25 cellular contexts compared by ENCODE assay signal in the genomic region with DNA sequence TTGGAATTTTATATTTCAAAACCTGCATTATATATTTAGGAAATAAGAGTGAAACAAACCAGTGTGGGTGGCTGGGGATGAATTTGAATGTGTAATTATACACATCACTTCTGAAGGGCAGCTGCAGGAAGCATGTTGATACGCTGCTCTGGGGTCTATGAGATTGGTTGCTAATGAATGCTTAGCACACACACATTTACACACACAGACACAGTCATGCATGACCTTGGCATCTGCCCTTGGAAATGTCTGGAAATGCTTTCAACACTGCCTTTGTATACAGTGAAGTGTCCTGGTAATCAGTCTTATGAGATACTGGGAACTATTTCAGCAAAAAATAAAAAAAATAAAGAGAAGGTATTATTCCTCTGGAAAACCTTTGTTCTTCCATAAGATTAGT.
A peak's percentile ranks its signal among the peaks of the same experiment; 100 is the strongest.
DNase-seq lines count a peak whose midpoint lies in the region; ATAC-seq and TF ChIP-seq lines count a peak whose summit lies in the region.
"Had no signal": no experiment of that assay in that cellular context is flagged by ENCODE, and none has a peak within 500 bp of the region (broad histone marks: within the 10 kb centered on the region; RNA-seq: fewer than 3 reads in every experiment).

No MANE protein-coding gene starts in this region.

- H3K9me3 ChIP-seq in endodermal cell (ENCODE audit: control insufficient read depth, low read length) = no peaks in the 10 kb centered on the region
- H3K9me3 ChIP-seq: left lung, neutrophil, SJCRH30, testis had no signal

- no peaks in the 10 kb centered on the region for H3K9me3 Mint-ChIP-seq in endodermal cell
- no peaks in the 10 kb centered on the region for H3K9me3 Mint-ChIP-seq in WTC11
- H3K9me3 Mint-ChIP-seq: activated naive CD4-positive, alpha-beta T cell treated with anti-CD3 and anti-CD28 coated beads for 36 hours; activated T-helper 1 cell treated with anti-CD3 and anti-CD28 coated beads, Interleukin-12 subunit alpha, Interleukin-12 subunit beta, Interleukin-2, Interleukin-4 antibody, amounts not matched to agents 30 ng/mL and 10 ng/mL and 1 ng/mL, durations not matched to agents 14 hours and 24 hours and 36 hours had no signal

- H3K36me3 Mint-ChIP-seq in endodermal cell (ENCODE audit: low read depth) (no peaks in the 10 kb centered on the region), WTC11 (no peaks in the 10 kb centered on the region)
- H3K36me3 Mint-ChIP-seq: immature natural killer cell had no signal

- H3K4me1 Mint-ChIP-seq in endodermal cell (peaks cover 25% of the 10 kb centered on the region), WTC11 (peaks cover 13% of the 10 kb centered on the region)
- H3K4me1 Mint-ChIP-seq: immature natural killer cell had no signal

- H3K27ac Mint-ChIP-seq in endodermal cell = no peak overlapping the region
- H3K27ac Mint-ChIP-seq in WTC11 = no peak overlapping the region
- H3K27ac Mint-ChIP-seq: activated naive CD4-positive, alpha-beta T cell treated with anti-CD3 and anti-CD28 coated beads for 36 hours; activated T-helper 1 cell treated with anti-CD3 and anti-CD28 coated beads, Interleukin-12 subunit alpha, Interleukin-12 subunit beta, Interleukin-2, Interleukin-4 antibody, amounts not matched to agents 30 ng/mL and 10 ng/mL and 1 ng/mL, durations not matched to agents 14 hours and 24 hours and 36 hours; immature natural killer cell had no signal

- H3K4me3 Mint-ChIP-seq in endodermal cell (no peak overlapping the region), WTC11 (no peak overlapping the region)
- H3K4me3 Mint-ChIP-seq: activated naive CD4-positive, alpha-beta T cell treated with anti-CD3 and anti-CD28 coated beads for 36 hours; activated T-helper 1 cell treated with anti-CD3 and anti-CD28 coated beads, Interleukin-12 subunit alpha, Interleukin-12 subunit beta, Interleukin-2, Interleukin-4 antibody, amounts not matched to agents 30 ng/mL and 10 ng/mL and 1 ng/mL, durations not matched to agents 14 hours and 24 hours and 36 hours; immature natural killer cell had no signal

- H3K27me3 ChIP-seq in endodermal cell (ENCODE audit: control insufficient read depth, insufficient read depth, low read length, poor library complexity, severe bottlenecking) = no peaks in the 10 kb centered on the region
- H3K27me3 ChIP-seq: testis had no signal

- H3K4me1 ChIP-seq in endodermal cell (ENCODE audit: control insufficient read depth, insufficient read depth, low read length) = peaks cover 6% of the 10 kb centered on the region
- H3K4me1 ChIP-seq: left lung, SJCRH30 had no signal

- DNase-seq in DMS79 treated with DMSO at 0.1 percent for 48 hours (lab: John Stamatoyannopoulos, UW) (peak; percentile 77), NCI-H128 (lab: John Stamatoyannopoulos, UW; ENCODE audit: unreplicated experiment) (peak; percentile 36), NCI-H345 (lab: John Stamatoyannopoulos, UW) (peak; percentile 73), endodermal cell (no peak), AML-193 (lab: John Stamatoyannopoulos, UW) (no peak), WTC11 (ENCODE audit: low spot score) (no peak), RPMI8226 (no peak)
- DNase-seq: activated CD4-positive, alpha-beta T cell treated with anti-CD3 and anti-CD28 coated beads, Interleukin-2, amount 50 U/mL, for 4 hours; activated naive CD4-positive, alpha-beta T cell treated with anti-CD3 and anti-CD28 coated beads for 36 hours; amniotic stem cell; Calu3; GOT3; hypothalamus; immature natural killer cell; Kasumi-1; left lung; MV-4-11; NCI-H510A treated with DMSO at 0.1 percent for 48 hours; SJCRH30; stimulated activated naive CD4-positive, alpha-beta T cell treated with Interleukin-2 at 50 U/mL for 16 hours; testis had no signal

- no peak overlapping the region for H3K4me3 ChIP-seq in endodermal cell (ENCODE audit: low read length)
- H3K4me3 ChIP-seq: left lung, SJCRH30, testis had no signal

- TF ChIP-seq CTCF in endodermal cell (conservative IDR thresholded peaks at IDR 0.05) (no peak), WTC11 (IDR thresholded peaks at IDR 0.05) (no peak)

- WGBS in endodermal cell (ENCODE audit: insufficient coverage in 1 of 2, insufficient read length in 1 of 2), 2 experiments = 90% methylated on average over 1 of the region's 1 CpG; no CpG with 5 or more reads in 1 of the 2 experiments

- no peak overlapping the region for H3K9ac ChIP-seq in endodermal cell (ENCODE audit: extremely low read depth, low read length, poor library complexity, severe bottlenecking)

- no peak for ATAC-seq in WTC11
- ATAC-seq: HepG2, left lung had no signal

- no peaks in the 10 kb centered on the region for H3K36me3 ChIP-seq in endodermal cell (ENCODE audit: control insufficient read depth, insufficient read depth, low read length)
- H3K36me3 ChIP-seq: left lung, neutrophil, SJCRH30 had no signal

- no peaks in the 10 kb centered on the region for H3K27me3 Mint-ChIP-seq in endodermal cell (ENCODE audit: insufficient read depth)
- no peaks in the 10 kb centered on the region for H3K27me3 Mint-ChIP-seq in WTC11 (ENCODE audit: low read depth)

- POLR2A ChIA-PET in WTC11 (lab: Charles Lee) = no interaction called here

- peak overlapping the region; percentile 39 for H3K27ac ChIP-seq in endodermal cell (ENCODE audit: low read depth, low read length)
- H3K27ac ChIP-seq: C4-2B, left lung, neutrophil, SJCRH30, testis had no signal

- CTCF ChIA-PET in WTC11 (lab: Charles Lee) = interaction anchor here (2.3 kb wide), 1 partner anchor 86 kb away, joined by 7 read pairs; no protein-coding TSS in a partner anchor

TF ChIP-seq in WTC11, 78 proteins besides CTCF, POLR2A, EP300 and RAD21:
- TF ChIP-seq, protein P1, sequence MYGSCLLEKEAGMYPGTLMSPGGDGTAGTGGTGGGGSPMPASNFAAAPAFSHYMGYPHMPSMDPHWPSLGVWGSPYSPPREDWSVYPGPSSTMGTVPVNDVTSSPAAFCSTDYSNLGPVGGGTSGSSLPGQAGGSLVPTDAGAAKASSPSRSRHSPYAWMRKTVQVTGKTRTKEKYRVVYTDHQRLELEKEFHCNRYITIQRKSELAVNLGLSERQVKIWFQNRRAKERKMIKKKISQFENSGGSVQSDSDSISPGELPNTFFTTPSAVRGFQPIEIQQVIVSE (CRISPR knock-in tag; IDR thresholded peaks at IDR 0.05; ENCODE audit: borderline replicate concordance) = no peak
- TF ChIP-seq RORB (CRISPR knock-in tag; IDR thresholded peaks at IDR 0.05) (no peak), NFE2L1 (CRISPR knock-in tag; IDR thresholded peaks at IDR 0.05) (no peak)

Comparison
In these comparisons a context has a peak if more than half of its experiments do, and no peak if none do; other contexts are left out.
1. DNase-seq: peak in DMS79 treated with DMSO at 0.1 percent for 48 hours (single experiment), NCI-H128 (single experiment) and NCI-H345 (single experiment); none in endodermal cell (single experiment), AML-193 (0 of 2), WTC11 (single experiment) and RPMI8226 (single experiment).